Comparison of ENCODE assay signal across 8 cellular contexts in genomic region chr5:54440456-54440893, GRCh38. TPM values are rescaled to one million over a fixed set of nuclear protein-coding genes. Genes with fewer than 3 reads are reported as not detected.
DNase-seq lines count a peak whose midpoint lies in the region; ATAC-seq and TF ChIP-seq lines count a peak whose summit lies in the region.

No MANE protein-coding gene starts in this region.

- peak; percentile 94 for ATAC-seq in HG02884 (IDR thresholded peaks at IDR 0.05; ENCODE audit: unreplicated experiment)

- H3K9me3 ChIP-seq in OCI-LY7 (ENCODE audit: low read length): no peaks in the 10 kb centered on the region

- no TSS peak for BruUV-seq in OCI-LY7 (replicated peaks; lab: Mats Ljungman, UMichigan)

- H3K27ac ChIP-seq in OCI-LY7 (ENCODE audit: low read depth, low read length, poor library complexity, severe bottlenecking): peak overlapping the region; percentile 88

- peak overlapping the region; percentile 32 for H3K4me3 ChIP-seq in OCI-LY7 (ENCODE audit: low read depth, low read length, poor library complexity, severe bottlenecking)

- peaks cover 33% of the 10 kb centered on the region for H3K4me1 Mint-ChIP-seq in activated CD4-positive, alpha-beta T cell treated with anti-CD3 and anti-CD28 coated beads, Interleukin-2, amount 10 ng/mL, durations not matched to agents 7 days and 5 days

- peak; percentile 61 for DNase-seq in activated CD4-positive, alpha-beta T cell treated with anti-CD3 and anti-CD28 coated beads, Interleukin-2, amount 10 ng/mL, durations not matched to agents 7 days and 5 days
- no peak for DNase-seq in activated CD4-positive, alpha-beta T cell treated with anti-CD3 and anti-CD28 coated beads for 1 hour
- peak; percentile 87 for DNase-seq in OCI-LY7 (ENCODE audit: low spot score)
- DNase-seq in pons (ENCODE audit: low spot score): peak; percentile 77
- DNase-seq in NCI-H2081 (lab: John Stamatoyannopoulos, UW): no peak
- DNase-seq in hepatic stellate cell (ENCODE audit: low spot score): no peak
- no peak for DNase-seq in HUDEP-2 (lab: John Stamatoyannopoulos, UW; ENCODE audit: unreplicated experiment in 76 of 76)

- H3K9me2 ChIP-seq in OCI-LY7 (ENCODE audit: insufficient read depth, low read length): no peaks in the 10 kb centered on the region

- H3K27ac Mint-ChIP-seq in activated CD4-positive, alpha-beta T cell treated with anti-CD3 and anti-CD28 coated beads, Interleukin-2, amount 10 ng/mL, durations not matched to agents 7 days and 5 days: peak overlapping the region; percentile 89

- H3K4me3 Mint-ChIP-seq in activated CD4-positive, alpha-beta T cell treated with anti-CD3 and anti-CD28 coated beads, Interleukin-2, amount 10 ng/mL, durations not matched to agents 7 days and 5 days: peak overlapping the region; percentile 9

- peaks cover 1% of the 10 kb centered on the region for H3K27me3 Mint-ChIP-seq in activated CD4-positive, alpha-beta T cell treated with anti-CD3 and anti-CD28 coated beads, Interleukin-2, amount 10 ng/mL, durations not matched to agents 7 days and 5 days

- no peaks in the 10 kb centered on the region for H3K36me3 ChIP-seq in OCI-LY7 (ENCODE audit: insufficient read depth, low read length)

- POLR2A ChIA-PET in activated CD4-positive, alpha-beta T cell treated with anti-CD3 and anti-CD28 coated beads, Interleukin-2, amount 10 ng/mL, durations not matched to agents 7 days and 5 days (lab: Charles Lee): no interaction called here
- POLR2A ChIA-PET in OCI-LY7 (lab: Charles Lee): interaction anchor here (0.5 to 1.9 kb wide), 11 partner anchors 9 to 333 kb away, joined by 3 to 12 read pairs (median 4); partner anchors contain the start of gene ARL15

- peak overlapping the region; percentile 70 for H3K4me2 ChIP-seq in OCI-LY7 (ENCODE audit: low read length)

- intact Hi-C loops in OCI-LY7 (cut with micrococcal nuclease; ENCODE audit: unreplicated experiment): no loop called here

- H3K36me3 Mint-ChIP-seq in activated CD4-positive, alpha-beta T cell treated with anti-CD3 and anti-CD28 coated beads, Interleukin-2, amount 10 ng/mL, durations not matched to agents 7 days and 5 days (ENCODE audit: low read depth): no peaks in the 10 kb centered on the region

- H4K20me1 ChIP-seq in OCI-LY7 (ENCODE audit: insufficient read depth, low read length): no peaks in the 10 kb centered on the region

- H3K9me3 Mint-ChIP-seq in activated CD4-positive, alpha-beta T cell treated with anti-CD3 and anti-CD28 coated beads, Interleukin-2, amount 10 ng/mL, durations not matched to agents 7 days and 5 days: no peaks in the 10 kb centered on the region

- H3K79me2 ChIP-seq in OCI-LY7 (ENCODE audit: insufficient read depth, low read depth, low read length): no peaks in the 10 kb centered on the region

- CTCF ChIA-PET in activated CD4-positive, alpha-beta T cell treated with anti-CD3 and anti-CD28 coated beads, Interleukin-2, amount 10 ng/mL, durations not matched to agents 7 days and 5 days (lab: Charles Lee): interaction anchor here (0.5 to 0.7 kb wide), 2 partner anchors 103 to 1002 kb away, joined by 3 to 7 read pairs; no protein-coding TSS in a partner anchor
- CTCF ChIA-PET in OCI-LY7 (lab: Charles Lee; ENCODE audit: unreplicated experiment): interaction anchor here (1.0 kb wide), 1 partner anchor 125 kb away, joined by 5 read pairs; no protein-coding TSS in a partner anchor

- peak overlapping the region; percentile 83 for H2AFZ ChIP-seq in OCI-LY7 (ENCODE audit: low read length)

- TF ChIP-seq CTCF in OCI-LY7 (conservative IDR thresholded peaks at IDR 0.05; ENCODE audit: low read length): no peak

- peaks cover 33% of the 10 kb centered on the region for H3K4me1 ChIP-seq in OCI-LY7 (ENCODE audit: insufficient read depth, low read length, poor library complexity, severe bottlenecking)

RNA-seq across cellular contexts. Expression of gene HSPB3, which starts 15.0 kb away (rescaled TPM):
- total RNA-seq in activated CD4-positive, alpha-beta T cell treated with anti-CD3 and anti-CD28 coated beads, Interleukin-2, amount 10 ng/mL, durations not matched to agents 7 days and 5 days: not detected
- total RNA-seq in OCI-LY7 (2014; rRNA removed; shearing (Covaris generic)): not detected in 2 replicates
- total RNA-seq in OCI-LY7 (2022): not detected in 2 replicates

Comparison
In these comparisons a context has a peak if more than half of its experiments do, and no peak if none do; other contexts are left out.
1. DNase-seq: peak in activated CD4-positive, alpha-beta T cell treated with anti-CD3 and anti-CD28 coated beads, Interleukin-2, amount 10 ng/mL, durations not matched to agents 7 days and 5 days (single experiment), OCI-LY7 (single experiment) and pons (single experiment); none in activated CD4-positive, alpha-beta T cell treated with anti-CD3 and anti-CD28 coated beads for 1 hour (single experiment), NCI-H2081 (0 of 2), hepatic stellate cell (single experiment) and HUDEP-2 (0 of 76).